1 cellular context compared by ENCODE assay signal in the genomic region with DNA sequence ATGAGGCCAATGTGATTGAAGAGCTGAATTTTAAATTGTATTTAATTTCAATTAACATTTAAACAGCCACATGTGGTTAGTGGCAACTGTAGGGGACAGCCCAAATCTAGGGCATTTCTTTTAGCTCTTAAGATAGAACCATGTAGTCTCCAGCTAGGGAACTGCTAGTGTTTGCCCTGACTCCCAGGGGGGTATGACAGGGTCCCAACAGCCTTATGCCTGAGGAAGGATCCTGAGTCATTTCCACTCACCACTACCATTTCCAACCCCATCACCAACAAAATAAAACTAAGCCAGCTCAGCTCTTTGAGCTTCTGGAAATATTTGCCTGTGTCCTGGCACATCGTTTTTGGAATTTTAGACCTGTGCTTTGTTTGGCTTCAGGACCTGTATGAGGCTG.
TF ChIP-seq lines count a peak whose summit lies in the region.

No MANE protein-coding gene starts in this region.

TF ChIP-seq in HepG2, 621 proteins besides CTCF, POLR2A, EP300 and RAD21:
- TF ChIP-seq SP4 (CRISPR knock-in tag; IDR thresholded peaks at IDR 0.05) = no peak
- TF ChIP-seq, protein P1, sequence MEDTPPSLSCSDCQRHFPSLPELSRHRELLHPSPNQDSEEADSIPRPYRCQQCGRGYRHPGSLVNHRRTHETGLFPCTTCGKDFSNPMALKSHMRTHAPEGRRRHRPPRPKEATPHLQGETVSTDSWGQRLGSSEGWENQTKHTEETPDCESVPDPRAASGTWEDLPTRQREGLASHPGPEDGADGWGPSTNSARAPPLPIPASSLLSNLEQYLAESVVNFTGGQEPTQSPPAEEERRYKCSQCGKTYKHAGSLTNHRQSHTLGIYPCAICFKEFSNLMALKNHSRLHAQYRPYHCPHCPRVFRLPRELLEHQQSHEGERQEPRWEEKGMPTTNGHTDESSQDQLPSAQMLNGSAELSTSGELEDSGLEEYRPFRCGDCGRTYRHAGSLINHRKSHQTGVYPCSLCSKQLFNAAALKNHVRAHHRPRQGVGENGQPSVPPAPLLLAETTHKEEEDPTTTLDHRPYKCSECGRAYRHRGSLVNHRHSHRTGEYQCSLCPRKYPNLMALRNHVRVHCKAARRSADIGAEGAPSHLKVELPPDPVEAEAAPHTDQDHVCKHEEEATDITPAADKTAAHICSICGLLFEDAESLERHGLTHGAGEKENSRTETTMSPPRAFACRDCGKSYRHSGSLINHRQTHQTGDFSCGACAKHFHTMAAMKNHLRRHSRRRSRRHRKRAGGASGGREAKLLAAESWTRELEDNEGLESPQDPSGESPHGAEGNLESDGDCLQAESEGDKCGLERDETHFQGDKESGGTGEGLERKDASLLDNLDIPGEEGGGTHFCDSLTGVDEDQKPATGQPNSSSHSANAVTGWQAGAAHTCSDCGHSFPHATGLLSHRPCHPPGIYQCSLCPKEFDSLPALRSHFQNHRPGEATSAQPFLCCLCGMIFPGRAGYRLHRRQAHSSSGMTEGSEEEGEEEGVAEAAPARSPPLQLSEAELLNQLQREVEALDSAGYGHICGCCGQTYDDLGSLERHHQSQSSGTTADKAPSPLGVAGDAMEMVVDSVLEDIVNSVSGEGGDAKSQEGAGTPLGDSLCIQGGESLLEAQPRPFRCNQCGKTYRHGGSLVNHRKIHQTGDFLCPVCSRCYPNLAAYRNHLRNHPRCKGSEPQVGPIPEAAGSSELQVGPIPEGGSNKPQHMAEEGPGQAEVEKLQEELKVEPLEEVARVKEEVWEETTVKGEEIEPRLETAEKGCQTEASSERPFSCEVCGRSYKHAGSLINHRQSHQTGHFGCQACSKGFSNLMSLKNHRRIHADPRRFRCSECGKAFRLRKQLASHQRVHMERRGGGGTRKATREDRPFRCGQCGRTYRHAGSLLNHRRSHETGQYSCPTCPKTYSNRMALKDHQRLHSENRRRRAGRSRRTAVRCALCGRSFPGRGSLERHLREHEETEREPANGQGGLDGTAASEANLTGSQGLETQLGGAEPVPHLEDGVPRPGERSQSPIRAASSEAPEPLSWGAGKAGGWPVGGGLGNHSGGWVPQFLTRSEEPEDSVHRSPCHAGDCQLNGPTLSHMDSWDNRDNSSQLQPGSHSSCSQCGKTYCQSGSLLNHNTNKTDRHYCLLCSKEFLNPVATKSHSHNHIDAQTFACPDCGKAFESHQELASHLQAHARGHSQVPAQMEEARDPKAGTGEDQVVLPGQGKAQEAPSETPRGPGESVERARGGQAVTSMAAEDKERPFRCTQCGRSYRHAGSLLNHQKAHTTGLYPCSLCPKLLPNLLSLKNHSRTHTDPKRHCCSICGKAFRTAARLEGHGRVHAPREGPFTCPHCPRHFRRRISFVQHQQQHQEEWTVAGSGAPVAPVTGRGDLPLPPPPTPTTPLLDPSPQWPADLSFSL (CRISPR knock-in tag; IDR thresholded peaks at IDR 0.05) = no peak
- TF ChIP-seq, protein P2, sequence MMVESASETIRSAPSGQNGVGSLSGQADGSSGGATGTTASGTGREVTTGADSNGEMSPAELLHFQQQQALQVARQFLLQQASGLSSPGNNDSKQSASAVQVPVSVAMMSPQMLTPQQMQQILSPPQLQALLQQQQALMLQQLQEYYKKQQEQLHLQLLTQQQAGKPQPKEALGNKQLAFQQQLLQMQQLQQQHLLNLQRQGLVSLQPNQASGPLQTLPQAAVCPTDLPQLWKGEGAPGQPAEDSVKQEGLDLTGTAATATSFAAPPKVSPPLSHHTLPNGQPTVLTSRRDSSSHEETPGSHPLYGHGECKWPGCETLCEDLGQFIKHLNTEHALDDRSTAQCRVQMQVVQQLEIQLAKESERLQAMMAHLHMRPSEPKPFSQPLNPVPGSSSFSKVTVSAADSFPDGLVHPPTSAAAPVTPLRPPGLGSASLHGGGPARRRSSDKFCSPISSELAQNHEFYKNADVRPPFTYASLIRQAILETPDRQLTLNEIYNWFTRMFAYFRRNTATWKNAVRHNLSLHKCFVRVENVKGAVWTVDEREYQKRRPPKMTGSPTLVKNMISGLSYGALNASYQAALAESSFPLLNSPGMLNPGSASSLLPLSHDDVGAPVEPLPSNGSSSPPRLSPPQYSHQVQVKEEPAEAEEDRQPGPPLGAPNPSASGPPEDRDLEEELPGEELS (CRISPR knock-in tag; IDR thresholded peaks at IDR 0.05) = no peak
- TF ChIP-seq ZNF101 (CRISPR knock-in tag; IDR thresholded peaks at IDR 0.05; ENCODE audit: borderline replicate concordance, low read depth) = no peak
- no peak for TF ChIP-seq NFRKB (IDR thresholded peaks at IDR 0.05)
- no peak for TF ChIP-seq ZNF674 (CRISPR knock-in tag; IDR thresholded peaks at IDR 0.05; ENCODE audit: low read depth)
- TF ChIP-seq, protein P3, sequence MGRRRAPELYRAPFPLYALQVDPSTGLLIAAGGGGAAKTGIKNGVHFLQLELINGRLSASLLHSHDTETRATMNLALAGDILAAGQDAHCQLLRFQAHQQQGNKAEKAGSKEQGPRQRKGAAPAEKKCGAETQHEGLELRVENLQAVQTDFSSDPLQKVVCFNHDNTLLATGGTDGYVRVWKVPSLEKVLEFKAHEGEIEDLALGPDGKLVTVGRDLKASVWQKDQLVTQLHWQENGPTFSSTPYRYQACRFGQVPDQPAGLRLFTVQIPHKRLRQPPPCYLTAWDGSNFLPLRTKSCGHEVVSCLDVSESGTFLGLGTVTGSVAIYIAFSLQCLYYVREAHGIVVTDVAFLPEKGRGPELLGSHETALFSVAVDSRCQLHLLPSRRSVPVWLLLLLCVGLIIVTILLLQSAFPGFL (CRISPR knock-in tag; IDR thresholded peaks at IDR 0.05) = no peak
- no peak for TF ChIP-seq ZNF251 (CRISPR knock-in tag; IDR thresholded peaks at IDR 0.05)
- TF ChIP-seq NFE2L2 (IDR thresholded peaks at IDR 0.05; ENCODE audit: low read length) = no peak
- TF ChIP-seq, protein P4, sequence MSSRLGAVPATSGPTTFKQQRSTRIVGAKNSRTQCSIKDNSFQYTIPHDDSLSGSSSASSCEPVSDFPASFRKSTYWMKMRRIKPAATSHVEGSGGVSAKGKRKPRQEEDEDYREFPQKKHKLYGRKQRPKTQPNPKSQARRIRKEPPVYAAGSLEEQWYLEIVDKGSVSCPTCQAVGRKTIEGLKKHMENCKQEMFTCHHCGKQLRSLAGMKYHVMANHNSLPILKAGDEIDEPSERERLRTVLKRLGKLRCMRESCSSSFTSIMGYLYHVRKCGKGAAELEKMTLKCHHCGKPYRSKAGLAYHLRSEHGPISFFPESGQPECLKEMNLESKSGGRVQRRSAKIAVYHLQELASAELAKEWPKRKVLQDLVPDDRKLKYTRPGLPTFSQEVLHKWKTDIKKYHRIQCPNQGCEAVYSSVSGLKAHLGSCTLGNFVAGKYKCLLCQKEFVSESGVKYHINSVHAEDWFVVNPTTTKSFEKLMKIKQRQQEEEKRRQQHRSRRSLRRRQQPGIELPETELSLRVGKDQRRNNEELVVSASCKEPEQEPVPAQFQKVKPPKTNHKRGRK (CRISPR knock-in tag; IDR thresholded peaks at IDR 0.05) = no peak
- no peak for TF ChIP-seq CCAR2 (optimal IDR thresholded peaks at IDR 0.05; ENCODE audit: low read depth, low read length)
- TF ChIP-seq, protein P5, sequence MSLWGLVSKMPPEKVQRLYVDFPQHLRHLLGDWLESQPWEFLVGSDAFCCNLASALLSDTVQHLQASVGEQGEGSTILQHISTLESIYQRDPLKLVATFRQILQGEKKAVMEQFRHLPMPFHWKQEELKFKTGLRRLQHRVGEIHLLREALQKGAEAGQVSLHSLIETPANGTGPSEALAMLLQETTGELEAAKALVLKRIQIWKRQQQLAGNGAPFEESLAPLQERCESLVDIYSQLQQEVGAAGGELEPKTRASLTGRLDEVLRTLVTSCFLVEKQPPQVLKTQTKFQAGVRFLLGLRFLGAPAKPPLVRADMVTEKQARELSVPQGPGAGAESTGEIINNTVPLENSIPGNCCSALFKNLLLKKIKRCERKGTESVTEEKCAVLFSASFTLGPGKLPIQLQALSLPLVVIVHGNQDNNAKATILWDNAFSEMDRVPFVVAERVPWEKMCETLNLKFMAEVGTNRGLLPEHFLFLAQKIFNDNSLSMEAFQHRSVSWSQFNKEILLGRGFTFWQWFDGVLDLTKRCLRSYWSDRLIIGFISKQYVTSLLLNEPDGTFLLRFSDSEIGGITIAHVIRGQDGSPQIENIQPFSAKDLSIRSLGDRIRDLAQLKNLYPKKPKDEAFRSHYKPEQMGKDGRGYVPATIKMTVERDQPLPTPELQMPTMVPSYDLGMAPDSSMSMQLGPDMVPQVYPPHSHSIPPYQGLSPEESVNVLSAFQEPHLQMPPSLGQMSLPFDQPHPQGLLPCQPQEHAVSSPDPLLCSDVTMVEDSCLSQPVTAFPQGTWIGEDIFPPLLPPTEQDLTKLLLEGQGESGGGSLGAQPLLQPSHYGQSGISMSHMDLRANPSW (CRISPR knock-in tag; IDR thresholded peaks at IDR 0.05; ENCODE audit: borderline replicate concordance) = no peak
- TF ChIP-seq, protein P6, sequence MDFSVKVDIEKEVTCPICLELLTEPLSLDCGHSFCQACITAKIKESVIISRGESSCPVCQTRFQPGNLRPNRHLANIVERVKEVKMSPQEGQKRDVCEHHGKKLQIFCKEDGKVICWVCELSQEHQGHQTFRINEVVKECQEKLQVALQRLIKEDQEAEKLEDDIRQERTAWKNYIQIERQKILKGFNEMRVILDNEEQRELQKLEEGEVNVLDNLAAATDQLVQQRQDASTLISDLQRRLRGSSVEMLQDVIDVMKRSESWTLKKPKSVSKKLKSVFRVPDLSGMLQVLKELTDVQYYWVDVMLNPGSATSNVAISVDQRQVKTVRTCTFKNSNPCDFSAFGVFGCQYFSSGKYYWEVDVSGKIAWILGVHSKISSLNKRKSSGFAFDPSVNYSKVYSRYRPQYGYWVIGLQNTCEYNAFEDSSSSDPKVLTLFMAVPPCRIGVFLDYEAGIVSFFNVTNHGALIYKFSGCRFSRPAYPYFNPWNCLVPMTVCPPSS (IDR thresholded peaks at IDR 0.05) = no peak
